ENCODE assay signal across 17 cellular contexts in genomic region chr3:141083831-141084624, GRCh38. TPM values are rescaled to one million over a fixed set of nuclear protein-coding genes. Genes with fewer than 3 reads are reported as not detected.
A peak's percentile ranks its signal among the peaks of the same experiment; 100 is the strongest.
DNase-seq lines count a peak whose midpoint lies in the region; ATAC-seq and TF ChIP-seq lines count a peak whose summit lies in the region.
"Had no signal": no experiment of that assay in that cellular context is flagged by ENCODE, and none has a peak within 500 bp of the region (broad histone marks: within the 10 kb centered on the region; RNA-seq: fewer than 3 reads in every experiment).

No MANE protein-coding gene starts in this region.

- H3K27ac ChIP-seq in spleen (no peak overlapping the region), foreskin keratinocyte (no peak overlapping the region)
- H3K27ac ChIP-seq: 22Rv1 had no signal

- H3K4me1 Mint-ChIP-seq in chondrocyte (ENCODE audit: low read depth) (peaks cover 20% of the 10 kb centered on the region), mesothelial cell of epicardium (peaks cover 70% of the 10 kb centered on the region)

- H3K4me1 ChIP-seq in spleen (no peaks in the 10 kb centered on the region), foreskin keratinocyte (no peaks in the 10 kb centered on the region)

- H3K36me3 Mint-ChIP-seq in chondrocyte (ENCODE audit: low read depth) (no peaks in the 10 kb centered on the region), mesothelial cell of epicardium (no peaks in the 10 kb centered on the region)

- WGBS in spleen, 5 donors: 61 to 85% (median 77%) methylated on average over 13 of the region's 13 CpGs

- no peak for TF ChIP-seq CTCF in chondrocyte (IDR thresholded peaks at IDR 0.05)
- no peak for TF ChIP-seq CTCF in mesothelial cell of epicardium (IDR thresholded peaks at IDR 0.05; ENCODE audit: unreplicated experiment)
- TF ChIP-seq CTCF in spleen (IDR thresholded peaks at IDR 0.05 in 8 of 11, conservative IDR thresholded peaks at IDR 0.05 in 3 of 11): no peak
- no peak for TF ChIP-seq CTCF in foreskin keratinocyte (conservative IDR thresholded peaks at IDR 0.05)

- H3K4me3 ChIP-seq in spleen: no peak overlapping the region
- H3K4me3 ChIP-seq: GM12878 had no signal

- DNase-seq in DMS 273 (lab: John Stamatoyannopoulos, UW; ENCODE audit: unreplicated experiment) (peak; percentile 77), DMS 273 treated with DMSO at 0.1 percent for 48 hours (lab: John Stamatoyannopoulos, UW) (no peak), chondrocyte (ENCODE audit: low spot score) (peak; percentile 38), mesothelial cell of epicardium (ENCODE audit: low spot score in 2 of 2, unreplicated experiment in 2 of 2) (no peak), spleen (peak; percentile 58), DMS79 treated with DMSO at 0.1 percent for 48 hours (lab: John Stamatoyannopoulos, UW) (no peak), foreskin keratinocyte (no peak)
- DNase-seq: activated naive CD4-positive, alpha-beta T cell; CD4-positive, alpha-beta T cell; H9; mammary epithelial cell; NCI-H1105; NCI-H2227 treated with DMSO at 0.1 percent for 48 hours; occipital lobe had no signal

- H3K36me3 ChIP-seq in spleen: no peaks in the 10 kb centered on the region

- H3K4me3 Mint-ChIP-seq in chondrocyte (ENCODE audit: unreplicated experiment) (no peak overlapping the region), mesothelial cell of epicardium (no peak overlapping the region)
- H3K4me3 Mint-ChIP-seq: CD4-positive, alpha-beta T cell had no signal

- intact Hi-C loops in spleen (cut with DNase I; ENCODE audit: low total_unique reads): no loop called here

- H3K27ac Mint-ChIP-seq in chondrocyte (ENCODE audit: unreplicated experiment): no peak overlapping the region
- peak overlapping the region; percentile 89 for H3K27ac Mint-ChIP-seq in mesothelial cell of epicardium
- H3K27ac Mint-ChIP-seq: CD4-positive, alpha-beta T cell had no signal

- no peaks in the 10 kb centered on the region for H3K9me3 ChIP-seq in spleen

- H3K27me3 Mint-ChIP-seq in chondrocyte (ENCODE audit: low read depth): no peaks in the 10 kb centered on the region
- H3K27me3 Mint-ChIP-seq in mesothelial cell of epicardium (ENCODE audit: low read depth): no peaks in the 10 kb centered on the region
- H3K27me3 Mint-ChIP-seq: CD4-positive, alpha-beta T cell had no signal

- TF ChIP-seq POLR2A in spleen (IDR thresholded peaks at IDR 0.05): no peak

- peaks cover 0 to 14% (median 0%) of the 10 kb centered on the region in 7 donors for H3K27me3 ChIP-seq in spleen (replicated peaks in 1 of 7)
- H3K27me3 ChIP-seq in foreskin keratinocyte: peaks cover 7% of the 10 kb centered on the region

- ATAC-seq in HG03442 (IDR thresholded peaks at IDR 0.05; ENCODE audit: unreplicated experiment): no peak
- no peak for ATAC-seq in foreskin keratinocyte
- ATAC-seq: GM12878 had no signal

- H3K9me3 Mint-ChIP-seq in chondrocyte (ENCODE audit: low read depth): no peaks in the 10 kb centered on the region
- H3K9me3 Mint-ChIP-seq in mesothelial cell of epicardium: no peaks in the 10 kb centered on the region
- H3K9me3 Mint-ChIP-seq: CD4-positive, alpha-beta T cell; H9 had no signal

RNA-seq across cellular contexts. Expression of gene SPSB4, which starts 32.9 kb away (rescaled TPM):
- 1.9 to 2.7 TPM (median 2.4 TPM) in 3 replicates for total RNA-seq in chondrocyte
- total RNA-seq in mesothelial cell of epicardium: 12.9 to 15.4 TPM (median 13.1 TPM) in 3 replicates
- 10 to 100 TPM in 3 of 7 donors, 1 to 10 TPM in 4; 5.5 to 10.7 (median 6.5) TPM for total RNA-seq in spleen
- 1 to 10 TPM in 1 of 3 donors, under 1 TPM in 2; 0.87 to 2.5 (median 0.91) TPM for polyA plus RNA-seq in spleen
- total RNA-seq in foreskin keratinocyte: not detected in 2 replicates
- 0.03 and 0.17 TPM in 2 replicates for polyA plus RNA-seq in foreskin keratinocyte
- total RNA-seq: CD4-positive, alpha-beta T cell; GM12878; mammary epithelial cell had no signal
- polyA plus RNA-seq: GM12878, mammary epithelial cell had no signal

Comparison
In these comparisons a context has a peak if more than half of its experiments do, and no peak if none do; other contexts are left out.
1. DNase-seq: peak in DMS 273 (single experiment), chondrocyte (single experiment) and spleen (single experiment); none in DMS 273 treated with DMSO at 0.1 percent for 48 hours (single experiment), mesothelial cell of epicardium (0 of 2), DMS79 treated with DMSO at 0.1 percent for 48 hours (single experiment) and foreskin keratinocyte (0 of 2).